In genomic region chr2:33042819-33043218, GRCh38 we compare ENCODE assay signal across 17 cellular contexts.
A peak's percentile ranks its signal among the peaks of the same experiment; 100 is the strongest.
DNase-seq lines count a peak whose midpoint lies in the region; ATAC-seq and TF ChIP-seq lines count a peak whose summit lies in the region.
"Had no signal": no experiment of that assay in that cellular context is flagged by ENCODE, and none has a peak within 500 bp of the region (broad histone marks: within the 10 kb centered on the region; RNA-seq: fewer than 3 reads in every experiment).

No MANE protein-coding gene starts in this region.

- H3K4me3 ChIP-seq in OCI-LY1 (ENCODE audit: low read depth, low read length, poor library complexity, severe bottlenecking): no peak overlapping the region
- H3K4me3 ChIP-seq in sigmoid colon: no peak overlapping the region
- H3K4me3 ChIP-seq: SJSA1 had no signal

- H3F3A ChIP-seq in OCI-LY1 (ENCODE audit: insufficient read depth, low read length): no peaks in the 10 kb centered on the region

- H4K20me1 ChIP-seq in OCI-LY1 (ENCODE audit: insufficient read depth, low read length): no peaks in the 10 kb centered on the region

- H3K27me3 ChIP-seq in OCI-LY1 (ENCODE audit: insufficient read depth, low read length) (no peaks in the 10 kb centered on the region), sigmoid colon (no peaks in the 10 kb centered on the region)
- H3K27me3 ChIP-seq: SJSA1 had no signal

- H3K27ac ChIP-seq in OCI-LY1 (ENCODE audit: low read depth, low read length, poor library complexity, severe bottlenecking) (peak overlapping the region; percentile 31), sigmoid colon (peak overlapping the region in 3 of 4 donors; percentile 27 to 71 (median 58))
- H3K27ac ChIP-seq: SJSA1 had no signal

- TF ChIP-seq CTCF in OCI-LY1 (IDR thresholded peaks at IDR 0.05; ENCODE audit: low read length) (no peak), sigmoid colon (IDR thresholded peaks at IDR 0.05) (no peak)

- H3K4me1 ChIP-seq in OCI-LY1 (ENCODE audit: insufficient read depth, low read length, severe bottlenecking) (peaks cover 26% of the 10 kb centered on the region), sigmoid colon (peaks cover 0 to 20% (median 13%) of the 10 kb centered on the region in 4 donors)
- H3K4me1 ChIP-seq: SJSA1 had no signal

- H3K9me3 ChIP-seq in OCI-LY1 (ENCODE audit: low read length): no peaks in the 10 kb centered on the region
- H3K9me3 ChIP-seq in sigmoid colon: no peaks in the 10 kb centered on the region
- H3K9me3 ChIP-seq: SJSA1 had no signal

- H3K9ac ChIP-seq in OCI-LY1 (ENCODE audit: low read length): no peak overlapping the region

- WGBS in sigmoid colon, 2 donors: 93 to 94% methylated on average over 3 of the region's 3 CpGs

- H3K79me2 ChIP-seq in OCI-LY1 (ENCODE audit: insufficient read depth, low read length): peaks cover 20% of the 10 kb centered on the region

- no peaks in the 10 kb centered on the region for H3K9me2 ChIP-seq in OCI-LY1 (ENCODE audit: low read depth, low read length)

- intact Hi-C loops in sigmoid colon (cut with DNase I): no loop called here
- intact Hi-C loops in left colon (cut with DNase I, micrococcal nuclease): no loop called here

- no peak overlapping the region for H2AFZ ChIP-seq in OCI-LY1 (ENCODE audit: low read length)

- ATAC-seq in esophagus mucosa: peak; percentile 28
- peak; percentile 24 for ATAC-seq in left lobe of liver
- ATAC-seq in left colon: no peak
- no peak for ATAC-seq in GM18505 (IDR thresholded peaks at IDR 0.05; ENCODE audit: unreplicated experiment)
- ATAC-seq: Right ventricle myocardium inferior had no signal

- no peak for TF ChIP-seq POLR2A in sigmoid colon (IDR thresholded peaks at IDR 0.05)
- no peak for TF ChIP-seq POLR2A in GM18505 (IDR thresholded peaks at IDR 0.05; ENCODE audit: borderline replicate concordance, extremely low read depth, insufficient read depth, insufficient read length)

- TF ChIP-seq EP300 in sigmoid colon (IDR thresholded peaks at IDR 0.05): no peak

- no peak overlapping the region for H3K4me2 ChIP-seq in OCI-LY1 (ENCODE audit: low read length)

- DNase-seq in left lobe of liver (ENCODE audit: low spot score) (no peak), sigmoid colon (no peak), left colon (no peak), NCI-H2196 treated with DMSO at 0.1 percent for 48 hours (lab: John Stamatoyannopoulos, UW; ENCODE audit: unreplicated experiment) (no peak)
- DNase-seq: EL, GF-D8, Karpas-422, NCI-H1048, NCI-H1417 treated with DMSO at 0.1 percent for 48 hours, NCI-H187, NCI-H446 treated with DMSO at 0.1 percent for 48 hours, NCI-H526 treated with DMSO at 0.1 percent for 48 hours had no signal

- H3K36me3 ChIP-seq in OCI-LY1 (ENCODE audit: insufficient read depth, low read length): peaks cover 42% of the 10 kb centered on the region
- H3K36me3 ChIP-seq in sigmoid colon: no peaks in the 10 kb centered on the region
- H3K36me3 ChIP-seq: SJSA1 had no signal

Comparison
In these comparisons a context has a peak if more than half of its experiments do, and no peak if none do; other contexts are left out.
1. ATAC-seq: peak in esophagus mucosa (single experiment) and left lobe of liver (single experiment); none in left colon (single experiment) and GM18505 (single experiment).